Comparison of ENCODE assay signal across 9 cellular contexts in genomic region chr11:83035070-83035854, GRCh38. TPM values are rescaled to one million over a fixed set of nuclear protein-coding genes. Genes with fewer than 3 reads are reported as not detected.
DNase-seq lines count a peak whose midpoint lies in the region; ATAC-seq and TF ChIP-seq lines count a peak whose summit lies in the region.
"Had no signal": no experiment of that assay in that cellular context is flagged by ENCODE, and none has a peak within 500 bp of the region (broad histone marks: within the 10 kb centered on the region; RNA-seq: fewer than 3 reads in every experiment).

No MANE protein-coding gene starts in this region.

- peak; percentile 64 for ATAC-seq in GM21529 (IDR thresholded peaks at IDR 0.05; ENCODE audit: unreplicated experiment)

- H3K9ac ChIP-seq in OCI-LY1 (ENCODE audit: low read length) = no peak overlapping the region; the same call in 1 of the 2 replicates

- no peak overlapping the region for H3K4me3 ChIP-seq in OCI-LY1 (ENCODE audit: low read depth, low read length, poor library complexity, severe bottlenecking)
- H3K4me3 ChIP-seq in thyroid gland (replicated peaks in 1 of 3) = no peak overlapping the region
- H3K4me3 ChIP-seq in prostate gland = no peak overlapping the region

- peak; percentile 72 for DNase-seq in fibroblast of peridontal ligament (ENCODE audit: extremely low read depth)
- no peak for DNase-seq in thyroid gland
- DNase-seq in HEK293T (ENCODE audit: extremely low spot score) = no peak
- DNase-seq in T-helper 2 cell = no peak
- no peak for DNase-seq in prostate gland (ENCODE audit: low spot score)
- DNase-seq in NCI-H774 (lab: John Stamatoyannopoulos, UW) = no peak
- DNase-seq: activated CD4-positive, CD25-positive, alpha-beta regulatory T cell had no signal

- CTCF ChIA-PET in HEK293T (lab: Yijun Ruan, JAX) = no interaction called here

- H3K27ac ChIP-seq in OCI-LY1 (ENCODE audit: low read depth, low read length, poor library complexity, severe bottlenecking) (peak overlapping the region; percentile 42), thyroid gland (peak overlapping the region in 2 of 3 donors; percentile 71 to 83), prostate gland (peak overlapping the region in 1 of 2 donors; percentile 49)

- intact Hi-C loops in thyroid gland (cut with DNase I) = no loop called here
- intact Hi-C loops in prostate gland (cut with DNase I) = no loop called here

- peaks cover 46% of the 10 kb centered on the region for H3K4me1 ChIP-seq in OCI-LY1 (ENCODE audit: insufficient read depth, low read length, severe bottlenecking)
- peaks cover 31 to 40% of the 10 kb centered on the region in 2 donors for H3K4me1 ChIP-seq in thyroid gland
- H3K4me1 ChIP-seq in prostate gland (replicated peaks) = peaks cover 3% of the 10 kb centered on the region

- H4K20me1 ChIP-seq in OCI-LY1 (ENCODE audit: insufficient read depth, low read length) = no peaks in the 10 kb centered on the region

- H3K36me3 ChIP-seq in OCI-LY1 (ENCODE audit: insufficient read depth, low read length) (peaks cover 7% of the 10 kb centered on the region), thyroid gland (no peaks in the 10 kb centered on the region), prostate gland (no peaks in the 10 kb centered on the region)

- H2AFZ ChIP-seq in OCI-LY1 (ENCODE audit: low read length) = no peak overlapping the region

- peaks cover 83% of the 10 kb centered on the region for H3K79me2 ChIP-seq in OCI-LY1 (ENCODE audit: insufficient read depth, low read length)

- no peaks in the 10 kb centered on the region for H3K9me3 ChIP-seq in OCI-LY1 (ENCODE audit: low read length)
- no peaks in the 10 kb centered on the region for H3K9me3 ChIP-seq in thyroid gland
- H3K9me3 ChIP-seq in prostate gland = no peaks in the 10 kb centered on the region

- no peaks in the 10 kb centered on the region for H3F3A ChIP-seq in OCI-LY1 (ENCODE audit: insufficient read depth, low read length)

- no peak for TF ChIP-seq POLR2A in thyroid gland (IDR thresholded peaks at IDR 0.05)
- no peak for TF ChIP-seq POLR2A in prostate gland (IDR thresholded peaks at IDR 0.05)

- H3K9me2 ChIP-seq in OCI-LY1 (ENCODE audit: low read depth, low read length) = no peaks in the 10 kb centered on the region

- TF ChIP-seq CTCF in OCI-LY1 (IDR thresholded peaks at IDR 0.05; ENCODE audit: low read length) (no peak), thyroid gland (IDR thresholded peaks at IDR 0.05) (no peak), prostate gland (IDR thresholded peaks at IDR 0.05) (no peak)

- peak overlapping the region; percentile 26; the same call in 1 of the 2 replicates for H3K4me2 ChIP-seq in OCI-LY1 (ENCODE audit: low read length)

- POLR2A ChIA-PET in HEK293T (lab: Yijun Ruan, JAX) = no interaction called here

- WGBS in thyroid gland, 2 donors = 79 to 85% methylated on average over 6 of the region's 6 CpGs
- WGBS in prostate gland = 61% methylated on average over 6 of the region's 6 CpGs

- no peaks in the 10 kb centered on the region for H3K27me3 ChIP-seq in OCI-LY1 (ENCODE audit: insufficient read depth, low read length)
- no peaks in the 10 kb centered on the region for H3K27me3 ChIP-seq in thyroid gland
- no peaks in the 10 kb centered on the region for H3K27me3 ChIP-seq in prostate gland (replicated peaks; ENCODE audit: insufficient read depth)

TF ChIP-seq in HEK293T, 16 proteins besides CTCF, POLR2A, EP300 and RAD21:
- TF ChIP-seq SUZ12 (IDR thresholded peaks at IDR 0.05) = no peak
- TF ChIP-seq BHLHE40 (IDR thresholded peaks at IDR 0.05; ENCODE audit: borderline replicate concordance) = no peak
- no peak for TF ChIP-seq CTBP1 (IDR thresholded peaks at IDR 0.05; ENCODE audit: borderline replicate concordance)
- TF ChIP-seq ELF4 (IDR thresholded peaks at IDR 0.05) = no peak
- TF ChIP-seq NFRKB (IDR thresholded peaks at IDR 0.05) = no peak
- no peak for TF ChIP-seq SP1 (IDR thresholded peaks at IDR 0.05)
- no peak for TF ChIP-seq LEF1 (IDR thresholded peaks at IDR 0.05; ENCODE audit: borderline replicate concordance)
- no peak for TF ChIP-seq HDGF (IDR thresholded peaks at IDR 0.05; ENCODE audit: borderline replicate concordance)
- no peak for TF ChIP-seq TARDBP (IDR thresholded peaks at IDR 0.05)
- TF ChIP-seq ZNF384 (IDR thresholded peaks at IDR 0.05) = no peak
- no peak for TF ChIP-seq PKNOX1 (IDR thresholded peaks at IDR 0.05)
- no peak for TF ChIP-seq L3MBTL2 (conservative IDR thresholded peaks at IDR 0.05)
- TF ChIP-seq ARNT (IDR thresholded peaks at IDR 0.05) = no peak
- no peak for TF ChIP-seq FOXM1 (IDR thresholded peaks at IDR 0.05; ENCODE audit: borderline replicate concordance)
- no peak for TF ChIP-seq FOXK2 (IDR thresholded peaks at IDR 0.05)
- TF ChIP-seq FOXA1 (IDR thresholded peaks at IDR 0.05) = no peak
TF ChIP-seq in HEK293T: peak in this region for 0.

RNA-seq across cellular contexts. Expression of gene RAB30, which starts 36.4 kb away (rescaled TPM):
- 10 to 100 TPM; 12.0 to 30.0 (median 22.8) TPM for total RNA-seq in thyroid gland
- total RNA-seq in prostate gland = 10 to 100 TPM; 13.3 to 15.9 TPM
